ENCODE assay signal across 11 cellular contexts in genomic region chr12:53200107-53200457, GRCh38. TPM values are rescaled to one million over a fixed set of nuclear protein-coding genes. Genes with fewer than 3 reads are reported as not detected.
DNase-seq lines count a peak whose midpoint lies in the region; ATAC-seq and TF ChIP-seq lines count a peak whose summit lies in the region.
"Had no signal": no experiment of that assay in that cellular context is flagged by ENCODE, and none has a peak within 500 bp of the region (broad histone marks: within the 10 kb centered on the region; RNA-seq: fewer than 3 reads in every experiment).

No MANE protein-coding gene starts in this region.

- intact Hi-C loops in activated CD4-positive, alpha-beta T cell treated with anti-CD3 and anti-CD28 coated beads, Interleukin-2, amount 10 ng/mL, durations not matched to agents 24 days and 14 days (cut with micrococcal nuclease): no loop called here

- no peak for DNase-seq in activated CD4-positive, alpha-beta T cell treated with anti-CD3 and anti-CD28 coated beads, Interleukin-2, amount 10 ng/mL, durations not matched to agents 24 days and 14 days
- no peak for DNase-seq in activated CD4-positive, alpha-beta T cell treated with anti-CD3 and anti-CD28 coated beads for 1 hour
- peak; percentile 42 for DNase-seq in NAMALWA (ENCODE audit: low spot score)
- DNase-seq in naive B cell: no peak
- no peak for DNase-seq in NOMO-1 treated with dmso at 0.1 percent for 144 hours (lab: John Stamatoyannopoulos, UW; ENCODE audit: unreplicated experiment)
- DNase-seq in glutamatergic neuron: no peak
- DNase-seq in stimulated activated CD4-positive, alpha-beta T cell treated with anti-CD3 and anti-CD28 coated beads, Interleukin-4, amount 100 ng/mL, for 4 hours: no peak
- DNase-seq: activated CD8-positive, alpha-beta memory T cell treated with anti-CD3 and anti-CD28 coated beads, Interleukin-2, amount 50 U/mL, for 4 hours; NCI-H524 treated with DMSO at 0.1 percent for 48 hours had no signal

- peak overlapping the region; percentile 85 for H3K27ac Mint-ChIP-seq in activated CD4-positive, alpha-beta T cell treated with anti-CD3 and anti-CD28 coated beads, Interleukin-2, amount 10 ng/mL, durations not matched to agents 24 days and 14 days
- H3K27ac Mint-ChIP-seq in naive B cell: peak overlapping the region in 5 of 6 donors; percentile 52 to 92 (median 82)
- H3K27ac Mint-ChIP-seq in glutamatergic neuron (ENCODE audit: unreplicated experiment): no peak overlapping the region

- peaks cover 58% of the 10 kb centered on the region for H3K36me3 Mint-ChIP-seq in activated CD4-positive, alpha-beta T cell treated with anti-CD3 and anti-CD28 coated beads, Interleukin-2, amount 10 ng/mL, durations not matched to agents 24 days and 14 days (ENCODE audit: low read depth)
- H3K36me3 Mint-ChIP-seq in naive B cell: peaks cover 0 to 19% of the 10 kb centered on the region in 2 donors
- H3K36me3 Mint-ChIP-seq in glutamatergic neuron (ENCODE audit: unreplicated experiment): no peaks in the 10 kb centered on the region

- peak overlapping the region; percentile 77 for H3K4me3 Mint-ChIP-seq in activated CD4-positive, alpha-beta T cell treated with anti-CD3 and anti-CD28 coated beads, Interleukin-2, amount 10 ng/mL, durations not matched to agents 24 days and 14 days
- H3K4me3 Mint-ChIP-seq in naive B cell (peak overlapping the region; percentile 44 to 89 (median 84)), glutamatergic neuron (ENCODE audit: unreplicated experiment) (no peak overlapping the region)

- TF ChIP-seq CTCF in glutamatergic neuron (IDR thresholded peaks at IDR 0.05; ENCODE audit: partially characterized antibody, unreplicated experiment): no peak

- ATAC-seq in GM21576 (IDR thresholded peaks at IDR 0.05; ENCODE audit: unreplicated experiment) (peak; percentile 20), naive B cell (ENCODE audit: low read depth in 2 of 2) (no peak)
- ATAC-seq: A549 had no signal

- H3K4me1 Mint-ChIP-seq in activated CD4-positive, alpha-beta T cell treated with anti-CD3 and anti-CD28 coated beads, Interleukin-2, amount 10 ng/mL, durations not matched to agents 24 days and 14 days: peaks cover 55% of the 10 kb centered on the region
- H3K4me1 Mint-ChIP-seq in naive B cell (peaks cover 44 to 70% (median 47%) of the 10 kb centered on the region in 3 donors), glutamatergic neuron (ENCODE audit: low read depth, unreplicated experiment) (no peaks in the 10 kb centered on the region)

- H3K27me3 Mint-ChIP-seq in activated CD4-positive, alpha-beta T cell treated with anti-CD3 and anti-CD28 coated beads, Interleukin-2, amount 10 ng/mL, durations not matched to agents 24 days and 14 days: no peaks in the 10 kb centered on the region
- H3K27me3 Mint-ChIP-seq in naive B cell: no peaks in the 10 kb centered on the region
- H3K27me3 Mint-ChIP-seq in glutamatergic neuron (ENCODE audit: unreplicated experiment): peaks cover 20% of the 10 kb centered on the region

- no peaks in the 10 kb centered on the region for H3K9me3 Mint-ChIP-seq in activated CD4-positive, alpha-beta T cell treated with anti-CD3 and anti-CD28 coated beads, Interleukin-2, amount 10 ng/mL, durations not matched to agents 24 days and 14 days
- H3K9me3 Mint-ChIP-seq in naive B cell: no peaks in the 10 kb centered on the region
- peaks cover 3% of the 10 kb centered on the region for H3K9me3 Mint-ChIP-seq in glutamatergic neuron (ENCODE audit: unreplicated experiment)

RNA-seq across cellular contexts. Expression of gene ITGB7, which starts 7.0 kb away (rescaled TPM):
- 226 and 239 TPM in 2 replicates for total RNA-seq in activated CD4-positive, alpha-beta T cell treated with anti-CD3 and anti-CD28 coated beads, Interleukin-2, amount 10 ng/mL, durations not matched to agents 24 days and 14 days
- 100 to 1,000 TPM in 1 of 6 donors, 10 to 100 TPM in 5; 63.2 to 174 (median 96.4) TPM for polyA plus RNA-seq in naive B cell (ENCODE audit: low read depth in 6 of 6)
- not detected for total RNA-seq in glutamatergic neuron (ENCODE audit: unreplicated experiment)

RNA-seq across cellular contexts. Expression of gene CSAD, which starts 19.4 kb away (rescaled TPM):
- 21.6 and 25.6 TPM in 2 replicates for total RNA-seq in activated CD4-positive, alpha-beta T cell treated with anti-CD3 and anti-CD28 coated beads, Interleukin-2, amount 10 ng/mL, durations not matched to agents 24 days and 14 days
- 1 to 10 TPM in 4 of 6 donors, under 1 TPM in 2; 0.19 to 1.8 (median 1.1) TPM for polyA plus RNA-seq in naive B cell (ENCODE audit: low read depth in 6 of 6)
- 34.5 TPM for total RNA-seq in glutamatergic neuron (ENCODE audit: unreplicated experiment)

RNA-seq across cellular contexts. Expression of gene ZNF740, which starts 19.6 kb away (rescaled TPM):
- total RNA-seq in activated CD4-positive, alpha-beta T cell treated with anti-CD3 and anti-CD28 coated beads, Interleukin-2, amount 10 ng/mL, durations not matched to agents 24 days and 14 days: 44.0 and 50.5 TPM in 2 replicates
- polyA plus RNA-seq in naive B cell (ENCODE audit: low read depth in 6 of 6): 1 to 10 TPM; 1.8 to 6.0 (median 4.2) TPM
- total RNA-seq in glutamatergic neuron (ENCODE audit: unreplicated experiment): 38.2 TPM

RNA-seq across cellular contexts. Expression of gene RARG, which starts 31.9 kb away (rescaled TPM):
- 57.2 and 58.5 TPM in 2 replicates for total RNA-seq in activated CD4-positive, alpha-beta T cell treated with anti-CD3 and anti-CD28 coated beads, Interleukin-2, amount 10 ng/mL, durations not matched to agents 24 days and 14 days
- 1 to 10 TPM in 2 of 6 donors, under 1 TPM in 2, not detected in 2; 0.78 to 2.2 (median 1.3) TPM for polyA plus RNA-seq in naive B cell (ENCODE audit: low read depth in 6 of 6)
- 0.27 TPM for total RNA-seq in glutamatergic neuron (ENCODE audit: unreplicated experiment)

Comparison
In these comparisons a context has a peak if more than half of its experiments do, and no peak if none do; other contexts are left out.
1. RNA of gene ITGB7, which starts 7.0 kb away (total RNA-seq): 226 to 239 TPM in activated CD4-positive, alpha-beta T cell treated with anti-CD3 and anti-CD28 coated beads, Interleukin-2, amount 10 ng/mL, durations not matched to agents 24 days and 14 days; not detected in glutamatergic neuron (single experiment); every median in the first group is over 100 times any median in the second.